30 cellular contexts compared by ENCODE assay signal in the genomic region with DNA sequence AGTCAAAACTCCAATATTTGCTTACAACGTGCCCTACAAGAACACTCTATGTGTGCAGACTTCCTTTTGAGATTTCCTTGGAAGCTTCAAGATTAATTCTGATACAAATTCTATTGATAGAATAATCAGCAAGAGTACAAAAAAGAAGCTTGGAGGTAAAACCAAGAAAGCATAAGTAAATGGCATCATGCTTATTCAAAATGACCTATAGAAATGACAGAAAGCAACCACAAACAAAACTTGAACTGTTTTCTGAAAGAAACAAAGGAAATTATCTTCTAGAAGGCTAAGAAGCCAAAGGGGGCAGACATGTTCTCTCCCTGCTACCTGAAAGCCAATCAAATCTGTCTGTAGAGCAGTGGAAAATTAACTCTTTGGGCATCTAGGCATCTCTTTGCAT.
"Had no signal": no experiment of that assay in that cellular context is flagged by ENCODE, and none has a peak within 500 bp of the region (broad histone marks: within the 10 kb centered on the region; RNA-seq: fewer than 3 reads in every experiment).

No MANE protein-coding gene starts in this region.

- H3K36me3 ChIP-seq: adrenal gland, brain microvascular endothelial cell, breast epithelium had no signal

- H3K27me3 ChIP-seq: adrenal gland, body of pancreas, brain microvascular endothelial cell, breast epithelium had no signal

- H3K4me1 ChIP-seq: adrenal gland, body of pancreas, breast epithelium had no signal

- H3K9me3 ChIP-seq: adrenal gland, body of pancreas had no signal

- H3K4me3 ChIP-seq: adrenal gland, body of pancreas, breast epithelium had no signal

- ATAC-seq: activated CD8-positive, alpha-beta T cell treated with anti-CD3 and anti-CD28 coated beads for 36 hours; activated naive CD4-positive, alpha-beta T cell treated with anti-CD3 and anti-CD28 coated beads, Interleukin-2, amount 50 U/mL, for 72 hours; activated T-cell treated with anti-CD3 and anti-CD28 coated beads, Interleukin-2, amount 50 U/mL, for 4 hours; activated T-cell treated with anti-CD3 and anti-CD28 coated beads, Interleukin-2, amount 50 U/mL, for 72 hours; activated T-helper 17 cell treated with anti-CD3 and anti-CD28 coated beads, Interleukin-2, amount 50 U/mL, for 72 hours; body of pancreas had no signal

- H3K27ac ChIP-seq: adrenal gland, body of pancreas, brain microvascular endothelial cell, breast epithelium, VCaP had no signal

- DNase-seq: activated B cell treated with CpG ODN at 0.5 μM for 24 hours; activated CD4-positive, alpha-beta memory T cell treated with anti-CD3 and anti-CD28 coated beads for 36 hours; activated CD4-positive, alpha-beta T cell treated with anti-CD3 and anti-CD28 coated beads for 4 hours; activated CD4-positive, alpha-beta T cell treated with anti-CD3 and anti-CD28 coated beads, Interleukin-2, amount 10 ng/mL, durations not matched to agents 24 days and 14 days; activated CD4-positive, alpha-beta T cell treated with anti-CD3 and anti-CD28 coated beads, Interleukin-2, amount 50 U/mL, for 1 hour; activated CD4-positive, alpha-beta T cell treated with anti-CD3 and anti-CD28 coated beads, Interleukin-2, amount 50 U/mL, for 4 hours; activated CD4-positive, CD25-positive, alpha-beta regulatory T cell treated with anti-CD3 and anti-CD28 coated beads, Interleukin-2, amount 50 U/mL, for 72 hours; activated CD8-positive, alpha-beta memory T cell treated with anti-CD3 and anti-CD28 coated beads, Interleukin-2, amount 50 U/mL, for 4 hours; activated CD8-positive, alpha-beta T cell treated with anti-CD3 and anti-CD28 coated beads for 36 hours; activated effector memory CD4-positive, alpha-beta T cell treated with anti-CD3 and anti-CD28 coated beads, Interleukin-2, amount 50 U/mL, for 16 hours; activated gamma-delta T cell treated with Interleukin-2 at 50 U/mL for 16 hours; activated naive CD4-positive, alpha-beta T cell; activated naive CD4-positive, alpha-beta T cell treated with anti-CD3 and anti-CD28 coated beads for 36 hours; activated naive CD4-positive, alpha-beta T cell treated with anti-CD3 and anti-CD28 coated beads, Interleukin-2, amount 50 U/mL, for 16 hours; activated naive CD8-positive, alpha-beta T cell treated with anti-CD3 and anti-CD28 coated beads for 36 hours; activated T-cell treated with anti-CD3 and anti-CD28 coated beads for 4 hours; activated T-cell treated with anti-CD3 and anti-CD28 coated beads, Interleukin-2, amount 50 U/mL, for 1 hour; activated T-cell treated with anti-CD3 and anti-CD28 coated beads, Interleukin-2, amount 50 U/mL, for 4 hours; activated T-cell treated with anti-CD3 and anti-CD28 coated beads, Interleukin-2, amount 50 U/mL, for 72 hours; adrenal gland; amniotic stem cell; aorta; body of pancreas; brain microvascular endothelial cell; central memory CD4-positive, alpha-beta T cell; T-helper 9 cell had no signal
